Comparison of ENCODE assay signal across 8 cellular contexts in the genomic region with DNA sequence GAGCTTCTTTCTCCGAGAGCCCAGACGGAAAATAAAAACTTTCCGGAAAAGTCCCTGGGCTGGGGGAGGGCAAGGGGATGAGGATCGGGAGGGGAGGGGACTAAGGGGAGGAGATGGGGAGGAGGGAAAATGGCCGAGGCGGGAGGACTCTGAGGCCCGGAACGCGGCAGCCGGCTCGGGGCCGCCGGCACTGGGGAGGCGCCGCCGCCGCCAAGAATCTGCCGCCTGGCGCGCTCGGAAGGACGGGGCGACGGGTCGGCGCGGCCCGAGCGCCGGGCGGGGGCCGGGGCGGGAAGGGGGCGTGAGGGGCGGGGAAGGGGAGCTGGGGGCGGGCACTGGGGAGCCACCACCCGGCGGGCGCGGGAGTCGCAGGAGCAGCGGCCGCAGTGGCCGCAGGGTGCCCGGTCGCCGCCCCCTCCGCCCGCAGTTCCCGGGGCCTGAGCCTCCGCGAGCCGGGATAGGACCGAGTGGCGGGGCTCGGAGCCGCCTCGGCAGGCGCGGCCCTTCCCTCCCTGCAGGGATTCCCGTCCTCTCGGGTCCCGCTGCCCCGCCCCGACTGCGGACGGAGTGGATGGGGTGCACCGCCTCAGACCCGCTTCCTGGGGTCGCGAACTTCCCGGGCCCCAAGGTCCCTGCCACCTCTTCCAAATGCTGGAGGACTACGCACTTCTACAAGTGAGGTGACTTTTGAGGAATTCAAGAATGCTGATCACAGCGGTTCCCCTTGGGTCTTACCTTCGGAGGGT. TPM values are rescaled to one million over a fixed set of nuclear protein-coding genes. Genes with fewer than 3 reads are reported as not detected.
DNase-seq lines count a peak whose midpoint lies in the region; ATAC-seq and TF ChIP-seq lines count a peak whose summit lies in the region.

A gene (minus strand): TSS at position 252 of the 746 bp plus-strand sequence.

- H4K20me1 ChIP-seq in KMS-11 (ENCODE audit: insufficient read depth) = no peaks in the 10 kb centered on the region

- peak within 1 kb of the TSS; percentile 59 for H3K4me3 Mint-ChIP-seq in activated naive CD8-positive, alpha-beta T cell treated with anti-CD3 and anti-CD28 coated beads for 36 hours
- H3K4me3 Mint-ChIP-seq in CD4-positive, alpha-beta T cell = no peak within 1 kb of the TSS

- peaks cover 52% of the 10 kb centered on the region for H3K27me3 Mint-ChIP-seq in activated naive CD8-positive, alpha-beta T cell treated with anti-CD3 and anti-CD28 coated beads for 36 hours
- H3K27me3 Mint-ChIP-seq in CD4-positive, alpha-beta T cell = peaks cover 48% of the 10 kb centered on the region

- peak; percentile 33 for ATAC-seq in GM21367 (IDR thresholded peaks at IDR 0.05; ENCODE audit: unreplicated experiment)
- ATAC-seq in Right ventricle myocardium inferior = peak; percentile 93
- no peak for ATAC-seq in CD4-positive, alpha-beta T cell (ENCODE audit: poor library complexity)

- H3K36me3 ChIP-seq in KMS-11 (ENCODE audit: insufficient read depth) (no peaks in the 10 kb centered on the region), neuronal stem cell (replicated peaks in 1 of 2; ENCODE audit: control insufficient read depth in 2 of 2, insufficient read depth in 2 of 2, low read length in 2 of 2) (no peaks in the 10 kb centered on the region)

- H3K4me2 ChIP-seq in KMS-11 (peak within 1 kb of the TSS; percentile 57), neuronal stem cell (ENCODE audit: insufficient read depth, low read length, poor library complexity, severe bottlenecking) (peak within 1 kb of the TSS; percentile 81)

- no peak within 1 kb of the TSS for H2BK5ac ChIP-seq in neuronal stem cell (ENCODE audit: low read length)

- H2AFZ ChIP-seq in KMS-11 (ENCODE audit: low read depth) (peak within 1 kb of the TSS; percentile 30; the same call in 1 of the 2 replicates), neuronal stem cell (ENCODE audit: low read length) (peak within 1 kb of the TSS; percentile 99)

- H3K4me1 ChIP-seq in KMS-11 (ENCODE audit: low read depth, poor library complexity, severe bottlenecking) = no peaks in the 10 kb centered on the region
- peaks cover 5 to 10% of the 10 kb centered on the region in 2 donors for H3K4me1 ChIP-seq in neuronal stem cell (ENCODE audit: control insufficient read depth in 2 of 2, insufficient read depth in 1 of 2, low read depth in 1 of 2, low read length in 2 of 2)

- H3K9me3 Mint-ChIP-seq in activated naive CD8-positive, alpha-beta T cell treated with anti-CD3 and anti-CD28 coated beads for 36 hours = no peaks in the 10 kb centered on the region
- no peaks in the 10 kb centered on the region for H3K9me3 Mint-ChIP-seq in CD4-positive, alpha-beta T cell

- no peaks in the 10 kb centered on the region for H3K79me1 ChIP-seq in neuronal stem cell (ENCODE audit: low read depth, low read length)

- H3K27me3 ChIP-seq in KMS-11 (ENCODE audit: insufficient read depth, low read depth) (no peaks in the 10 kb centered on the region), neuronal stem cell (ENCODE audit: control insufficient read depth in 3 of 3, insufficient read depth in 3 of 3, low read depth in 1 of 3, low read length in 3 of 3) (peaks cover 0 to 31% (median 0%) of the 10 kb centered on the region in 3 experiments)
- H3K27me3 ChIP-seq in CD4-positive, alpha-beta T cell (ENCODE audit: control insufficient read depth, insufficient read depth, low read length) = peaks cover 36% of the 10 kb centered on the region

- CTCF ChIA-PET in CD4-positive, alpha-beta T cell (lab: Charles Lee) = no interaction called here

- H3K36me3 Mint-ChIP-seq in activated naive CD8-positive, alpha-beta T cell treated with anti-CD3 and anti-CD28 coated beads for 36 hours = peaks cover 3% of the 10 kb centered on the region
- H3K36me3 Mint-ChIP-seq in CD4-positive, alpha-beta T cell (ENCODE audit: low read depth) = no peaks in the 10 kb centered on the region

- H2BK12ac ChIP-seq in neuronal stem cell (ENCODE audit: low read length) = no peak within 1 kb of the TSS

- H4K8ac ChIP-seq in neuronal stem cell (ENCODE audit: low read depth, low read length) = no peak within 1 kb of the TSS

- no peak within 1 kb of the TSS for H3K4ac ChIP-seq in neuronal stem cell (ENCODE audit: low read length)

- H3K9me3 ChIP-seq in neuronal stem cell (replicated peaks in 1 of 2; ENCODE audit: control insufficient read depth in 2 of 2, insufficient read depth in 1 of 2, low read depth in 1 of 2, low read length in 2 of 2) = no peaks in the 10 kb centered on the region
- no peaks in the 10 kb centered on the region for H3K9me3 ChIP-seq in CD4-positive, alpha-beta T cell (ENCODE audit: control insufficient read depth, low read length)

- POLR2A ChIA-PET in CD4-positive, alpha-beta T cell (lab: Charles Lee) = no interaction called here

- H3K4me3 ChIP-seq in KMS-11 (IDR thresholded peaks at IDR 0.05; ENCODE audit: insufficient read depth, low read depth, low read length) = no peak within 1 kb of the TSS
- peak within 1 kb of the TSS; percentile 69 to 96 for H3K4me3 ChIP-seq in neuronal stem cell (ENCODE audit: low read length in 2 of 2)

- H3K9ac ChIP-seq in KMS-11 = no peak within 1 kb of the TSS
- peak within 1 kb of the TSS; percentile 92 for H3K9ac ChIP-seq in neuronal stem cell (ENCODE audit: low read depth, low read length, poor library complexity)

- peak; percentile 79 for DNase-seq in D341Med (ENCODE audit: low spot score)
- DNase-seq in activated naive CD8-positive, alpha-beta T cell treated with anti-CD3 and anti-CD28 coated beads for 36 hours = peak; percentile 4
- peak; percentile 75 for DNase-seq in Right ventricle myocardium inferior (ENCODE audit: missing footprints)
- DNase-seq in neuronal stem cell (ENCODE audit: low spot score) = peak; percentile 57
- DNase-seq in NOMO-1 treated with DMSO at 0.1 percent for 48 hours (lab: John Stamatoyannopoulos, UW; ENCODE audit: unreplicated experiment) = no peak
- DNase-seq in CD4-positive, alpha-beta T cell = no peak

- intact Hi-C loops in Right ventricle myocardium inferior (cut with DNase I) = loop anchor here (5.0 kb wide), 1 partner anchor 185 kb away; no protein-coding TSS in a partner anchor
- intact Hi-C loops in CD4-positive, alpha-beta T cell (cut with DNase I, micrococcal nuclease) = no loop called here

- H2BK15ac ChIP-seq in neuronal stem cell (ENCODE audit: low read length) = peak within 1 kb of the TSS; percentile 49

- no peaks in the 10 kb centered on the region for H3K79me2 ChIP-seq in KMS-11 (ENCODE audit: insufficient read depth, low read depth)

- no peak within 1 kb of the TSS for H4K91ac ChIP-seq in neuronal stem cell (ENCODE audit: low read depth, low read length, poor library complexity)

- TF ChIP-seq CTCF in KMS-11 (conservative IDR thresholded peaks at IDR 0.05; ENCODE audit: low read depth, low read length) = no peak
- no peak for TF ChIP-seq CTCF in CD4-positive, alpha-beta T cell (IDR thresholded peaks at IDR 0.05)

- no CpG with 5 or more reads among the region's 75 CpGs for WGBS in neuronal stem cell (ENCODE audit: extremely low coverage in 2 of 2, insufficient read length in 2 of 2, insufficient replicate concordance in 1 of 2), 2 donors

- no peak within 1 kb of the TSS for H3K27ac ChIP-seq in KMS-11
- H3K27ac ChIP-seq in neuronal stem cell (replicated peaks; ENCODE audit: low read length) = peak within 1 kb of the TSS; percentile 59
- H3K27ac ChIP-seq in CD4-positive, alpha-beta T cell (ENCODE audit: low read depth, low read length) = no peak within 1 kb of the TSS

- no peak within 1 kb of the TSS for H2AK5ac ChIP-seq in neuronal stem cell (ENCODE audit: low read depth, low read length)

- peak within 1 kb of the TSS; percentile 26 for H3K23ac ChIP-seq in neuronal stem cell (ENCODE audit: low read depth, low read length, poor library complexity)

- no peak within 1 kb of the TSS for H3K14ac ChIP-seq in neuronal stem cell (ENCODE audit: low read length)

- H2BK120ac ChIP-seq in neuronal stem cell (ENCODE audit: low read depth, low read length) = no peak within 1 kb of the TSS

- H3K18ac ChIP-seq in neuronal stem cell (ENCODE audit: low read length) = peak within 1 kb of the TSS; percentile 97

- H3K4me1 Mint-ChIP-seq in activated naive CD8-positive, alpha-beta T cell treated with anti-CD3 and anti-CD28 coated beads for 36 hours = peaks cover 7% of the 10 kb centered on the region
- H3K4me1 Mint-ChIP-seq in CD4-positive, alpha-beta T cell (ENCODE audit: low read depth) = peaks cover 4% of the 10 kb centered on the region

- no peak within 1 kb of the TSS for H3K27ac Mint-ChIP-seq in activated naive CD8-positive, alpha-beta T cell treated with anti-CD3 and anti-CD28 coated beads for 36 hours
- no peak within 1 kb of the TSS for H3K27ac Mint-ChIP-seq in CD4-positive, alpha-beta T cell

RNA-seq across cellular contexts. Expression of the gene that starts here (rescaled TPM):
- total RNA-seq in activated naive CD8-positive, alpha-beta T cell treated with anti-CD3 and anti-CD28 coated beads for 36 hours = not detected
- total RNA-seq in Right ventricle myocardium inferior = 3.2 TPM
- polyA plus RNA-seq in neuronal stem cell (2013, experiment 1 of 2) = 10.6 TPM
- 11.0 TPM for polyA plus RNA-seq in neuronal stem cell (2013, experiment 2 of 2)
- total RNA-seq in CD4-positive, alpha-beta T cell = not detected

Comparison
In these comparisons a context has a peak if more than half of its experiments do, and no peak if none do; other contexts are left out.
1. Peak in DNase-seq in activated naive CD8-positive, alpha-beta T cell treated with anti-CD3 and anti-CD28 coated beads for 36 hours; RNA of the gene not detected or under 1 TPM.
2. DNase-seq: peak in D341Med (single experiment), Right ventricle myocardium inferior (single experiment) and neuronal stem cell (single experiment); none in NOMO-1 treated with DMSO at 0.1 percent for 48 hours (single experiment) and CD4-positive, alpha-beta T cell (0 of 10).